Comparison of ENCODE assay signal across 1 cellular context in the genomic region with DNA sequence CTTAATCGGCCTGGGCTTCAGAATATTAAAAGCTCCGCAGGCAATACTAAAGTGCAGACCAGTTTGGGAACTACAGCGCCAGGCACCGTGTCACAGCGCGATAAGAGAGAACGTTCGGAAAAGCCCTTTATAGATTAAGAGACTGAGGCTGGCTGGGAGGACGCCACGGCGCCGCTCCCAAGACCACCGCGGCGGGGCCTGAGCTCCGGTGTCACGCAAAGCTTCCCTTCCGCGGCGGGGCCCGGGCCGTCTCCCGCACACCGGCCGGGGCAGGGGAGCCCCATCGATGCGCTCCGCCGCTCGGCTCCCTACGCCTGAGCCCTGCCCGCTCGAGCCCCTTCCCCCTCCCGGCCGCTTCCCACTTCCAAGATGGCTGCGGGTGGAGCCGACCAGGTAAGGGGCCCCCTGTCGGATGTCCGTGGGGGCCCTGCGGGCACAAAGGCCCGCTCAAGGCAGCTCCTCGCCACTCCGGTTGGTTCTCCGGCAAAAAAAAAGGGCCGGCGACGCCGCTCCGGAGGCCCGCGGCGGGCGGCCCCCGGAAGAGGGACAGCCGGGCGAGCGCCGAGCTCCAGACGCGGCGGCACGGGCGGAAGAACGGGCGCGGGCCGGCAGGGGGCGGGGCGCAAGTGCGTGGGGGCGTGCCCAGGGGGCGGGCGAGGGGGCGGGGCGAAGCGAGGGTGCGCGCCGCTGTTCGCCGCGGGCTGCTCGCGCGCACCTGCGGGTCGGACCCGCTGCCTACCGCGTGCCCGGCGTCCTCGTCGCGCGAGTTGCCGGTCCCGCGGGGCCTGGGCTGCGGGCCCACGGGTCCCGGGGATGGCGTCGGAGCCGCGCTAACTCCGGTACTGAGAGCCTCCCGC.
A peak's percentile ranks its signal among the peaks of the same experiment; 100 is the strongest.
TF ChIP-seq lines count a peak whose summit lies in the region.

A gene with protein sequence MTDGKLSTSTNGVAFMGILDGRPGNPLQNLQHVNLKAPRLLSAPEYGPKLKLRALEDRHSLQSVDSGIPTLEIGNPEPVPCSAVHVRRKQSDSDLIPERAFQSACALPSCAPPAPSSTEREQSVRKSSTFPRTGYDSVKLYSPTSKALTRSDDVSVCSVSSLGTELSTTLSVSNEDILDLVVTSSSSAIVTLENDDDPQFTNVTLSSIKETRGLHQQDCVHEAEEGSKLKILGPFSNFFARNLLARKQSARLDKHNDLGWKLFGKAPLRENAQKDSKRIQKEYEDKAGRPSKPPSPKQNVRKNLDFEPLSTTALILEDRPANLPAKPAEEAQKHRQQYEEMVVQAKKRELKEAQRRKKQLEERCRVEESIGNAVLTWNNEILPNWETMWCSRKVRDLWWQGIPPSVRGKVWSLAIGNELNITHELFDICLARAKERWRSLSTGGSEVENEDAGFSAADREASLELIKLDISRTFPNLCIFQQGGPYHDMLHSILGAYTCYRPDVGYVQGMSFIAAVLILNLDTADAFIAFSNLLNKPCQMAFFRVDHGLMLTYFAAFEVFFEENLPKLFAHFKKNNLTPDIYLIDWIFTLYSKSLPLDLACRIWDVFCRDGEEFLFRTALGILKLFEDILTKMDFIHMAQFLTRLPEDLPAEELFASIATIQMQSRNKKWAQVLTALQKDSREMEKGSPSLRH (plus strand): TSS at position 714 of the 857 bp plus-strand sequence. CDS start 13,564 bp downstream, outside the sequence.

TF ChIP-seq in HEK293, 187 proteins besides CTCF, POLR2A, EP300 and RAD21 (continued from another document):
- TF ChIP-seq, protein P1, sequence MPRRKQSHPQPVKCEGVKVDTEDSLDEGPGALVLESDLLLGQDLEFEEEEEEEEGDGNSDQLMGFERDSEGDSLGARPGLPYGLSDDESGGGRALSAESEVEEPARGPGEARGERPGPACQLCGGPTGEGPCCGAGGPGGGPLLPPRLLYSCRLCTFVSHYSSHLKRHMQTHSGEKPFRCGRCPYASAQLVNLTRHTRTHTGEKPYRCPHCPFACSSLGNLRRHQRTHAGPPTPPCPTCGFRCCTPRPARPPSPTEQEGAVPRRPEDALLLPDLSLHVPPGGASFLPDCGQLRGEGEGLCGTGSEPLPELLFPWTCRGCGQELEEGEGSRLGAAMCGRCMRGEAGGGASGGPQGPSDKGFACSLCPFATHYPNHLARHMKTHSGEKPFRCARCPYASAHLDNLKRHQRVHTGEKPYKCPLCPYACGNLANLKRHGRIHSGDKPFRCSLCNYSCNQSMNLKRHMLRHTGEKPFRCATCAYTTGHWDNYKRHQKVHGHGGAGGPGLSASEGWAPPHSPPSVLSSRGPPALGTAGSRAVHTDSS (tag by site-specific recombination; IDR thresholded peaks at IDR 0.05), result no peak
- peak; percentile 16; the same call in 1 of the 2 replicates for TF ChIP-seq ZNF184 (tag by site-specific recombination; IDR thresholded peaks at IDR 0.05)
- TF ChIP-seq ZNF335 (tag by site-specific recombination; conservative IDR thresholded peaks at IDR 0.05), result peak; percentile 80
- TF ChIP-seq ZNF549 (tag by site-specific recombination; IDR thresholded peaks at IDR 0.05), result no peak
